Comparison of ENCODE assay signal across 10 cellular contexts in the genomic region with DNA sequence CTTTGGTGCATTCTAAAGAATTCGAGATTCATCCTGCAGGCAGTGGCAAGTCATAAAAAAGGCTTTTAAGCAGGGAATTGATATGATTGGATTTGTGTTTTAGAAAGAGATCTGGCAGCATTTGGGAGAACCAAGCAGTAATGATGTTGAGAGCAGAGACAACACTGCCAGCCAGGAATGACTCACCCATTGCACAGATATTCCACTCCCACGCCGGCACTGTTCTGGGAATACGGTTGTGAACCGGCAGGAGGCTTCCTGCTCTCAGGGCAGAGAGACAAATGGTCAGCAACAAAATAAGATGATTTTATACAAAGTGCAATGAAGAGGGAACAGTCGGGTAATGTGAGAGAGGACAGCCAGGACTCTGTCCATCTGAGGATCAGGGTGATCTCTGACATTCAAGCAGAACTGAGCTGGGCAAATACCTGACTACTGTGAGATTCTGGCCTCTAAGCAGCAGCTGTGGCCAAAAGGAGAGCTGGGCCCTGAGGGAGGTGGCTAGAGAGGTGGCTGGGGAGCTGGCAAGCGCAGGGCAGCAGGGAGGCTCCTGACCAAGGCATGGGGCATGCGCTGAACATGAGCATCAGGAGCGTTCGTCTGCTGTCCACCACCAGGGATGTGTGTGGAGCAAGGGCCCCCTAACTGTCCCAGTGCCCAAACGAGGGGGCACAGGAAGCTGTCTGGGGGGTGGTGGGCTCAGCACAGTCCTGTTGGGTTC. TPM values are rescaled to one million over a fixed set of nuclear protein-coding genes. Genes with fewer than 3 reads are reported as not detected.
A peak's percentile ranks its signal among the peaks of the same experiment; 100 is the strongest.
DNase-seq lines count a peak whose midpoint lies in the region; ATAC-seq and TF ChIP-seq lines count a peak whose summit lies in the region.
"Had no signal": no experiment of that assay in that cellular context is flagged by ENCODE, and none has a peak within 500 bp of the region (broad histone marks: within the 10 kb centered on the region; RNA-seq: fewer than 3 reads in every experiment).

No MANE protein-coding gene starts in this region.

- no peak overlapping the region for H3K4me3 ChIP-seq in epithelial cell of esophagus (ENCODE audit: low read length)
- no peak overlapping the region for H3K4me3 ChIP-seq in neuronal stem cell (ENCODE audit: low read length in 2 of 2)

- no peaks in the 10 kb centered on the region for H3K36me3 Mint-ChIP-seq in activated CD8-positive, alpha-beta T cell treated with anti-CD3 and anti-CD28 coated beads for 36 hours (ENCODE audit: low read depth)

- intact Hi-C loops in activated CD8-positive, alpha-beta T cell treated with anti-CD3 and anti-CD28 coated beads for 36 hours (cut with micrococcal nuclease): no loop called here

- no peak overlapping the region for H3K27ac Mint-ChIP-seq in activated CD8-positive, alpha-beta T cell treated with anti-CD3 and anti-CD28 coated beads for 36 hours

- no peaks in the 10 kb centered on the region for H3K27me3 Mint-ChIP-seq in activated CD8-positive, alpha-beta T cell treated with anti-CD3 and anti-CD28 coated beads for 36 hours

- no peak overlapping the region for H3K4me3 Mint-ChIP-seq in activated CD8-positive, alpha-beta T cell treated with anti-CD3 and anti-CD28 coated beads for 36 hours

- H3K79me1 ChIP-seq in neuronal stem cell (ENCODE audit: low read depth, low read length): no peaks in the 10 kb centered on the region

- no peak overlapping the region for H3K27ac ChIP-seq in neuronal stem cell (replicated peaks; ENCODE audit: low read length)

- H3K14ac ChIP-seq in neuronal stem cell (ENCODE audit: low read length): peak overlapping the region; percentile 85

- no peaks in the 10 kb centered on the region for H3K9me3 Mint-ChIP-seq in activated CD8-positive, alpha-beta T cell treated with anti-CD3 and anti-CD28 coated beads for 36 hours

- H3K27me3 ChIP-seq in neuronal stem cell (ENCODE audit: control insufficient read depth in 3 of 3, insufficient read depth in 3 of 3, low read depth in 1 of 3, low read length in 3 of 3): no peaks in the 10 kb centered on the region

- no peak overlapping the region for H4K91ac ChIP-seq in neuronal stem cell (ENCODE audit: low read depth, low read length, poor library complexity)

- no peaks in the 10 kb centered on the region for H3K9me3 ChIP-seq in neuronal stem cell (replicated peaks in 1 of 2; ENCODE audit: control insufficient read depth in 2 of 2, insufficient read depth in 1 of 2, low read depth in 1 of 2, low read length in 2 of 2)

- peak; percentile 40 for TF ChIP-seq CTCF in epithelial cell of esophagus (IDR thresholded peaks at IDR 0.05; ENCODE audit: insufficient read depth, low read depth, low read length, missing control alignments)
- TF ChIP-seq CTCF in activated CD8-positive, alpha-beta T cell treated with anti-CD3 and anti-CD28 coated beads for 36 hours (IDR thresholded peaks at IDR 0.05): no peak

- no peak overlapping the region for H2BK120ac ChIP-seq in neuronal stem cell (ENCODE audit: low read depth, low read length)

- no peak for ATAC-seq in HG03378 (IDR thresholded peaks at IDR 0.05; ENCODE audit: unreplicated experiment)
- no peak for ATAC-seq in activated CD8-positive, alpha-beta T cell treated with anti-CD3 and anti-CD28 coated beads for 36 hours

- H3K4me2 ChIP-seq in neuronal stem cell (ENCODE audit: insufficient read depth, low read length, poor library complexity, severe bottlenecking): no peak overlapping the region

- H2BK12ac ChIP-seq in neuronal stem cell (ENCODE audit: low read length): no peak overlapping the region

- H2BK5ac ChIP-seq in neuronal stem cell (ENCODE audit: low read length): no peak overlapping the region

- H3K4me1 Mint-ChIP-seq in activated CD8-positive, alpha-beta T cell treated with anti-CD3 and anti-CD28 coated beads for 36 hours (ENCODE audit: low read depth): no peaks in the 10 kb centered on the region

- no peak overlapping the region for H2AFZ ChIP-seq in neuronal stem cell (ENCODE audit: low read length)

- DNase-seq in AG08396 (ENCODE audit: low spot score) (peak; percentile 87), RPMI7951 (ENCODE audit: low read depth) (peak; percentile 95), epithelial cell of esophagus (ENCODE audit: low read depth) (peak; percentile 79), neuronal stem cell (ENCODE audit: low spot score) (no peak), AML-193 (lab: John Stamatoyannopoulos, UW) (no peak)
- DNase-seq in stimulated activated CD4-positive, alpha-beta T cell treated with anti-CD3 and anti-CD28 coated beads, Interleukin-15, amount 100 ng/mL, for 24 hours: no peak
- no peak for DNase-seq in activated CD8-positive, alpha-beta T cell treated with anti-CD3 and anti-CD28 coated beads for 36 hours
- DNase-seq: activated CD4-positive, alpha-beta T cell treated with anti-CD3 and anti-CD28 coated beads for 48 hours; DND-41 had no signal

- peaks cover 3 to 7% of the 10 kb centered on the region in 2 donors for H3K4me1 ChIP-seq in neuronal stem cell (ENCODE audit: control insufficient read depth in 2 of 2, insufficient read depth in 1 of 2, low read depth in 1 of 2, low read length in 2 of 2)

- no peak overlapping the region for H3K23ac ChIP-seq in neuronal stem cell (ENCODE audit: low read depth, low read length, poor library complexity)

- H4K8ac ChIP-seq in neuronal stem cell (ENCODE audit: low read depth, low read length): peak overlapping the region; percentile 57

- no peaks in the 10 kb centered on the region for H3K36me3 ChIP-seq in neuronal stem cell (replicated peaks in 1 of 2; ENCODE audit: control insufficient read depth in 2 of 2, insufficient read depth in 2 of 2, low read length in 2 of 2)

- H3K9ac ChIP-seq in neuronal stem cell (ENCODE audit: low read depth, low read length, poor library complexity): peak overlapping the region; percentile 2

- peak overlapping the region; percentile 6 for H2BK15ac ChIP-seq in neuronal stem cell (ENCODE audit: low read length)

- no CpG with 5 or more reads among the region's 11 CpGs for WGBS in neuronal stem cell (ENCODE audit: extremely low coverage in 2 of 2, insufficient read length in 2 of 2, insufficient replicate concordance in 1 of 2), 2 donors

- peak overlapping the region; percentile 36 for H2AK5ac ChIP-seq in neuronal stem cell (ENCODE audit: low read depth, low read length)

- H3K4ac ChIP-seq in neuronal stem cell (ENCODE audit: low read length): no peak overlapping the region

- H3K18ac ChIP-seq in neuronal stem cell (ENCODE audit: low read length): peak overlapping the region; percentile 44

- CTCF ChIA-PET in activated CD8-positive, alpha-beta T cell treated with anti-CD3 and anti-CD28 coated beads for 36 hours (lab: Charles Lee): no interaction called here

- POLR2A ChIA-PET in activated CD8-positive, alpha-beta T cell treated with anti-CD3 and anti-CD28 coated beads for 36 hours (lab: Charles Lee): no interaction called here

RNA-seq across cellular contexts. Expression of a gene that starts 56.1 kb away (rescaled TPM):
- total RNA-seq in RPMI7951 (2014; rRNA removed; shearing (Covaris generic)): 44.0 and 60.2 TPM in 2 replicates
- polyA plus RNA-seq in neuronal stem cell (2013, experiment 1 of 2): 31.7 TPM
- 32.1 TPM for polyA plus RNA-seq in neuronal stem cell (2013, experiment 2 of 2)
- total RNA-seq in activated CD8-positive, alpha-beta T cell treated with anti-CD3 and anti-CD28 coated beads for 36 hours: 1 to 10 TPM; 5.1 to 6.6 TPM

Comparison
In these comparisons a context has a peak if more than half of its experiments do, and no peak if none do; other contexts are left out.
1. DNase-seq: peak in AG08396 (single experiment), RPMI7951 (single experiment) and epithelial cell of esophagus (single experiment); none in neuronal stem cell (single experiment), AML-193 (0 of 2), stimulated activated CD4-positive, alpha-beta T cell treated with anti-CD3 and anti-CD28 coated beads, Interleukin-15, amount 100 ng/mL, for 24 hours (single experiment) and activated CD8-positive, alpha-beta T cell treated with anti-CD3 and anti-CD28 coated beads for 36 hours (single experiment).